13 cellular contexts compared by ENCODE assay signal in genomic region chr17:78826836-78827509, GRCh38. TPM values are rescaled to one million over a fixed set of nuclear protein-coding genes. Genes with fewer than 3 reads are reported as not detected.
A peak's percentile ranks its signal among the peaks of the same experiment; 100 is the strongest.
DNase-seq lines count a peak whose midpoint lies in the region; ATAC-seq and TF ChIP-seq lines count a peak whose summit lies in the region.
"Had no signal": no experiment of that assay in that cellular context is flagged by ENCODE, and none has a peak within 500 bp of the region (broad histone marks: within the 10 kb centered on the region; RNA-seq: fewer than 3 reads in every experiment).

No MANE protein-coding gene starts in this region.

- in situ Hi-C loops in IMR-90 (cut with MboI; ENCODE audit: low sequenced_read_pairs): no loop called here

- H2BK5ac ChIP-seq in IMR-90 (ENCODE audit: low read depth, low read length, poor library complexity, severe bottlenecking): peak overlapping the region; percentile 53

- no peak overlapping the region for H4K5ac ChIP-seq in IMR-90 (ENCODE audit: low read depth, low read length)

- H3K23ac ChIP-seq in IMR-90 (ENCODE audit: low read depth, low read length): no peak overlapping the region

- H3K36me3 ChIP-seq in IMR-90 (ENCODE audit: control insufficient read depth, insufficient read depth, low read length): peaks cover 47% of the 10 kb centered on the region

- peaks cover 13% of the 10 kb centered on the region for H3K4me1 ChIP-seq in IMR-90 (ENCODE audit: control insufficient read depth, insufficient read depth, low read length)

- no peak overlapping the region for H3K18ac ChIP-seq in IMR-90 (ENCODE audit: low read depth, low read length)

- no peak for TF ChIP-seq CTCF in IMR-90 (conservative IDR thresholded peaks at IDR 0.05; ENCODE audit: low read depth, low read length)

- H3K4ac ChIP-seq in IMR-90 (ENCODE audit: low read depth, low read length): no peak overlapping the region

- no peak overlapping the region for H2BK120ac ChIP-seq in IMR-90 (ENCODE audit: low read depth, low read length)

- CTCF ChIA-PET in IMR-90 (lab: Yijun Ruan, JAX): no interaction called here

- TF ChIP-seq POLR2A in IMR-90 (IDR thresholded peaks at IDR 0.05; ENCODE audit: low read depth, low read length): no peak

- H3K9ac ChIP-seq in IMR-90 (ENCODE audit: low read depth, low read length): no peak overlapping the region

- dilution Hi-C loops in IMR-90 (cut with HindIII; ENCODE audit: low sequenced_read_pairs, unreplicated experiment): no loop called here

- no peak for TF ChIP-seq RAD21 in IMR-90 (IDR thresholded peaks at IDR 0.05; ENCODE audit: low read length)

- POLR2A ChIA-PET in IMR-90 (lab: Charles Lee; ENCODE audit: unreplicated experiment): interaction anchor here (0.6 kb wide), 1 partner anchor 13 kb away, joined by 3 read pairs; the partner anchor contains the start of gene USP36

- H2AK9ac ChIP-seq in IMR-90 (replicated peaks; ENCODE audit: low read depth, low read length, poor library complexity): no peak overlapping the region

- peak; percentile 64 for DNase-seq in Ammon's horn (ENCODE audit: low spot score)
- no peak for DNase-seq in IMR-90
- peak; percentile 30 for DNase-seq in myocyte (ENCODE audit: low read depth)
- no peak for DNase-seq in activated CD4-positive, CD25-positive, alpha-beta regulatory T cell treated with anti-CD3 and anti-CD28 coated beads, Interleukin-2, amount 50 U/mL, for 72 hours
- DNase-seq in retina: no peak
- DNase-seq: activated naive CD8-positive, alpha-beta T cell treated with anti-CD3 and anti-CD28 coated beads, Interleukin-2, amount 50 U/mL, for 24 hours; activated T-cell treated with anti-CD3 and anti-CD28 coated beads for 4 hours; left colon; small intestine had no signal

- H2BK15ac ChIP-seq in IMR-90 (ENCODE audit: low read depth, low read length): no peak overlapping the region

- no peak overlapping the region for H2BK20ac ChIP-seq in IMR-90 (ENCODE audit: low read depth, low read length)

- H3K27ac ChIP-seq in IMR-90 (ENCODE audit: insufficient read depth, low read length) (no peak overlapping the region), cingulate gyrus (ENCODE audit: low read depth, low read length) (peak overlapping the region; percentile 11)

- H4K20me1 ChIP-seq in IMR-90 (ENCODE audit: insufficient read depth, low read length): peaks cover 33% of the 10 kb centered on the region

- H3K56ac ChIP-seq in IMR-90 (ENCODE audit: extremely low read depth, insufficient read depth, low read length): no peak overlapping the region

- no peaks in the 10 kb centered on the region for H3K27me3 ChIP-seq in IMR-90 (ENCODE audit: control insufficient read depth, insufficient read depth, low read length)

- ATAC-seq in IMR-90 (ENCODE audit: low read depth) (no peak), GM18861 (IDR thresholded peaks at IDR 0.05; ENCODE audit: unreplicated experiment) (no peak), HG02884 (IDR thresholded peaks at IDR 0.05; ENCODE audit: unreplicated experiment) (no peak)
- ATAC-seq: activated naive CD8-positive, alpha-beta T cell treated with anti-CD3 and anti-CD28 coated beads, Interleukin-2, amount 50 U/mL, for 24 hours; esophagus mucosa; left colon had no signal

- H2AFZ ChIP-seq in IMR-90 (replicated peaks; ENCODE audit: low read length, poor library complexity): no peak overlapping the region

- no peak overlapping the region for H4K91ac ChIP-seq in IMR-90 (ENCODE audit: insufficient read depth, low read depth, low read length)

- H3K14ac ChIP-seq in IMR-90 (replicated peaks; ENCODE audit: low read depth, low read length): no peak overlapping the region

- intact Hi-C loops in IMR-90 (cut with micrococcal nuclease): loop anchor here (10.0 kb wide), 1 partner anchor 332 kb away; no protein-coding TSS in a partner anchor

- H3K4me3 ChIP-seq in IMR-90 (ENCODE audit: insufficient read depth, low read depth, low read length): no peak overlapping the region

- H2AK5ac ChIP-seq in IMR-90 (ENCODE audit: low read depth, low read length): no peak overlapping the region

- no peaks in the 10 kb centered on the region for H3K9me3 ChIP-seq in IMR-90 (ENCODE audit: control insufficient read depth, insufficient read depth, low read length)

- no TSS peak for BruUV-seq in IMR-90 (replicated peaks; lab: Mats Ljungman, UMichigan)

- H3K9me1 ChIP-seq in IMR-90 (ENCODE audit: insufficient read depth, low read length): peaks cover 19% of the 10 kb centered on the region

- 100% methylated on average over 1 of the region's 21 CpGs; no CpG with 5 or more reads in 1 of the 2 experiments for WGBS in IMR-90 (ENCODE audit: extremely low coverage in 2 of 2, insufficient read length in 1 of 2), 2 experiments

- no peak overlapping the region for H4K8ac ChIP-seq in IMR-90 (ENCODE audit: low read depth in 2 of 2, low read length in 2 of 2)

- H3K79me1 ChIP-seq in IMR-90 (ENCODE audit: low read depth in 1 of 2, low read length in 2 of 2): peaks cover 30 to 79% of the 10 kb centered on the region in 2 experiments

- no peak overlapping the region for H3K4me2 ChIP-seq in IMR-90 (ENCODE audit: low read depth, low read length)

TF ChIP-seq in IMR-90, 13 proteins besides CTCF, POLR2A, EP300 and RAD21:
- no peak for TF ChIP-seq SMC3 (IDR thresholded peaks at IDR 0.05; ENCODE audit: low read depth, low read length)
- no peak for TF ChIP-seq MAZ (IDR thresholded peaks at IDR 0.05; ENCODE audit: borderline replicate concordance, low read depth, low read length)
- no peak for TF ChIP-seq RFX5 (IDR thresholded peaks at IDR 0.05; ENCODE audit: low read depth, low read length)
- no peak for TF ChIP-seq FOS (IDR thresholded peaks at IDR 0.05; ENCODE audit: low read depth, low read length)
- no peak for TF ChIP-seq NFE2L2 (IDR thresholded peaks at IDR 0.05; ENCODE audit: low read depth, low read length)
- no peak for TF ChIP-seq CEBPB (IDR thresholded peaks at IDR 0.05; ENCODE audit: low read depth, low read length)
- TF ChIP-seq, protein P1, sequence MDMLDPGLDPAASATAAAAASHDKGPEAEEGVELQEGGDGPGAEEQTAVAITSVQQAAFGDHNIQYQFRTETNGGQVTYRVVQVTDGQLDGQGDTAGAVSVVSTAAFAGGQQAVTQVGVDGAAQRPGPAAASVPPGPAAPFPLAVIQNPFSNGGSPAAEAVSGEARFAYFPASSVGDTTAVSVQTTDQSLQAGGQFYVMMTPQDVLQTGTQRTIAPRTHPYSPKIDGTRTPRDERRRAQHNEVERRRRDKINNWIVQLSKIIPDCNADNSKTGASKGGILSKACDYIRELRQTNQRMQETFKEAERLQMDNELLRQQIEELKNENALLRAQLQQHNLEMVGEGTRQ (IDR thresholded peaks at IDR 0.05; ENCODE audit: low read depth, low read length): no peak
- TF ChIP-seq CHD1 (IDR thresholded peaks at IDR 0.05; ENCODE audit: low read depth, low read length): no peak
- no peak for TF ChIP-seq RCOR1 (IDR thresholded peaks at IDR 0.05; ENCODE audit: insufficient replicate concordance, low read length)

RNA-seq across cellular contexts. Expression of gene USP36, which starts 13.6 kb away (rescaled TPM):
- total RNA-seq in IMR-90 (2012; rRNA removed) (28.3 and 30.6 TPM in 2 replicates), myocyte (24.5 and 29.7 TPM in 2 replicates)
- polyA plus RNA-seq in IMR-90 (2012; rRNA removed): 38.3 and 39.7 TPM in 2 replicates
- 21.7 and 22.5 TPM in 2 replicates for polyA plus RNA-seq in IMR-90 (2012; cell fraction: cytosol; rRNA removed)
- 135 and 196 TPM in 2 replicates for polyA plus RNA-seq in IMR-90 (2012; cell fraction: nucleus; rRNA removed; ENCODE audit: low replicate concordance)
- 38.0 TPM for polyA plus RNA-seq in myocyte (2012)

RNA-seq across cellular contexts. Expression of gene CYTH1, which starts 44.9 kb away (rescaled TPM):
- 7.9 and 8.3 TPM in 2 replicates for total RNA-seq in IMR-90 (2012; rRNA removed)
- polyA plus RNA-seq in IMR-90 (2012; rRNA removed): 10.1 and 12.4 TPM in 2 replicates
- polyA plus RNA-seq in IMR-90 (2012; cell fraction: cytosol; rRNA removed): 6.2 and 9.0 TPM in 2 replicates
- polyA plus RNA-seq in IMR-90 (2012; cell fraction: nucleus; rRNA removed; ENCODE audit: low replicate concordance): 46.8 and 57.8 TPM in 2 replicates
- 35.9 and 43.0 TPM in 2 replicates for total RNA-seq in myocyte
- polyA plus RNA-seq in myocyte (2012): 28.9 TPM

Comparison
In these comparisons a context has a peak if more than half of its experiments do, and no peak if none do; other contexts are left out.
1. DNase-seq: peak in Ammon's horn (single experiment) and myocyte (single experiment); none in IMR-90 (single experiment), activated CD4-positive, CD25-positive, alpha-beta regulatory T cell treated with anti-CD3 and anti-CD28 coated beads, Interleukin-2, amount 50 U/mL, for 72 hours (single experiment) and retina (single experiment).